In the genomic region with DNA sequence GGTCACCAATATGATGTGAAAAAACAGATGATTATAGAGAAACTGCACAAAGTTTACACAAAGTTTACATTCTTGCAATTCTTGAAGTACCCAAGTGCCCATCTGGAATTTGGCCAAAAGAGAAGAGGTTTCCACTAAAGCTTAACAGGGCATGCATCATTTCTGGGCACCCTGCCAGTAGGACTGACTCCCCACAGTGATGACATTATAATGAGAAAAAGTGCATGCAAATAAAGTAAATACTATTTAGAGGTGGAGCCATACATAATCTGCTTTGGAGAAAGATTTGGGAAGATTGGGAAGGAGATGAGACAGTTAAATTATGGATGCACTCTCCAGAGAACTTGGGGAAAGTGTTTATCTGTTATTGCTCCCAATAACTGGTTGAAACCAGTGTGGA, we compare ENCODE assay signal across 10 cellular contexts.
A peak's percentile ranks its signal among the peaks of the same experiment; 100 is the strongest.
DNase-seq lines count a peak whose midpoint lies in the region; ATAC-seq, FAIRE-seq and TF ChIP-seq lines count a peak whose summit lies in the region.
"Had no signal": no experiment of that assay in that cellular context is flagged by ENCODE, and none has a peak within 500 bp of the region (broad histone marks: within the 10 kb centered on the region; RNA-seq: fewer than 3 reads in every experiment).

No MANE protein-coding gene starts in this region.

- H3K14ac ChIP-seq in H1 (ENCODE audit: insufficient read length): no peak overlapping the region

- no peaks in the 10 kb centered on the region for H4K20me1 ChIP-seq in H1 (replicated peaks in 1 of 2; ENCODE audit: control insufficient read depth in 1 of 2, insufficient read depth in 2 of 2, low read length in 2 of 2)

- no peak overlapping the region for H3K4me3 Mint-ChIP-seq in naive thymus-derived CD8-positive, alpha-beta T cell

- ATAC-seq in naive thymus-derived CD8-positive, alpha-beta T cell: no peak

- no peak overlapping the region for H3K18ac ChIP-seq in H1 (ENCODE audit: extremely low read depth, low read length)

- H3K36me3 Mint-ChIP-seq in naive thymus-derived CD8-positive, alpha-beta T cell: no peaks in the 10 kb centered on the region

- no peak overlapping the region for H3K23ac ChIP-seq in H1 (ENCODE audit: insufficient read length)

- peak; percentile 97 for DNase-seq in A172 (ENCODE audit: low spot score)
- peak; percentile 8 for DNase-seq in GOT3 (lab: John Stamatoyannopoulos, UW)
- DNase-seq in NCI-H524 treated with DMSO at 0.1 percent for 48 hours (lab: John Stamatoyannopoulos, UW): peak; percentile 70
- DNase-seq in H1 (ENCODE audit: low read depth in 1 of 2, low spot score in 2 of 2): no peak
- no peak for DNase-seq in SKM-1 (lab: John Stamatoyannopoulos, UW; ENCODE audit: unreplicated experiment)
- no peak for DNase-seq in HuH-7.5 (ENCODE audit: low spot score)
- no peak for DNase-seq in naive thymus-derived CD8-positive, alpha-beta T cell
- DNase-seq in GM13977 (ENCODE audit: low spot score): no peak

- H3K4me2 ChIP-seq in H1 (ENCODE audit: insufficient read depth in 1 of 2, low read depth in 2 of 2, low read length in 2 of 2): no peak overlapping the region

- H3K27ac ChIP-seq in H1 (ENCODE audit: low read depth, low read length): no peak overlapping the region

- H3K27ac Mint-ChIP-seq in naive thymus-derived CD8-positive, alpha-beta T cell: no peak overlapping the region

- no peak for TF ChIP-seq CTCF in H1 (IDR thresholded peaks at IDR 0.05; ENCODE audit: control extremely low read depth in 1 of 3, insufficient read depth in 1 of 3, low read depth in 1 of 3, low read length in 3 of 3)
- no peak for TF ChIP-seq CTCF in GM13977 (IDR thresholded peaks at IDR 0.05; ENCODE audit: extremely low read depth, insufficient read depth, missing control alignments)

- H2BK12ac ChIP-seq in H1 (ENCODE audit: low read depth, low read length): no peak overlapping the region

- FAIRE-seq in H1 (lab: Jason Lieb, UNC): no peak
- FAIRE-seq: G401.6, islet of Langerhans had no signal

- no peak overlapping the region for H2BK5ac ChIP-seq in H1 (ENCODE audit: low read depth, low read length)

- H3K27me3 ChIP-seq in H1 (replicated peaks in 1 of 4; ENCODE audit: control insufficient read depth in 3 of 4, extremely low read depth in 1 of 4, insufficient read depth in 3 of 4, low read length in 3 of 4): no peaks in the 10 kb centered on the region

- H3K4me1 Mint-ChIP-seq in naive thymus-derived CD8-positive, alpha-beta T cell: no peaks in the 10 kb centered on the region

- H2AFZ ChIP-seq in H1 (ENCODE audit: low read length): no peak overlapping the region

- peaks cover 0 to 9% (median 0%) of the 10 kb centered on the region in 9 donors for H3K9me3 Mint-ChIP-seq in naive thymus-derived CD8-positive, alpha-beta T cell

- no peaks in the 10 kb centered on the region for H3K23me2 ChIP-seq in H1 (ENCODE audit: low read depth, low read length)

- H3K4ac ChIP-seq in H1 (replicated peaks; ENCODE audit: insufficient read length, low read depth, low read length): no peak overlapping the region

- TF ChIP-seq RAD21 in H1 (IDR thresholded peaks at IDR 0.05 in 1 of 2, conservative IDR thresholded peaks at IDR 0.05 in 1 of 2; ENCODE audit: low read depth in 2 of 2, low read length in 2 of 2): no peak

- TF ChIP-seq POLR2A in H1 (IDR thresholded peaks at IDR 0.05; ENCODE audit: control extremely low read depth in 1 of 2, low read depth in 2 of 2, low read length in 2 of 2): no peak

- in situ Hi-C loops in GM13977 (cut with MboI; ENCODE audit: low pct_unique_long_range_greater_than_20kb, low sequenced_read_pairs, unreplicated experiment): no loop called here

- no peaks in the 10 kb centered on the region for H3K9me3 ChIP-seq in H1 (ENCODE audit: insufficient read depth in 2 of 2, low read depth in 1 of 2, low read length in 1 of 2)

- H3K4me3 ChIP-seq in H1 (ENCODE audit: extremely low read depth in 1 of 4, insufficient read depth in 2 of 4, low read depth in 3 of 4, low read length in 4 of 4): no peak overlapping the region; a peak in 1 of 8 replicates

- no peaks in the 10 kb centered on the region for H3K36me3 ChIP-seq in H1 (ENCODE audit: control insufficient read depth in 2 of 4, insufficient read depth in 4 of 4, low read length in 3 of 4)

- no peak overlapping the region for H3K56ac ChIP-seq in H1 (replicated peaks; ENCODE audit: insufficient read length, low read depth, low read length)

- no peak overlapping the region for H2BK120ac ChIP-seq in H1 (replicated peaks; ENCODE audit: low read depth, low read length)

- POLR2A ChIA-PET in H1 (lab: Charles Lee; ENCODE audit: partially characterized antibody): no interaction called here
- POLR2A ChIA-PET in naive thymus-derived CD8-positive, alpha-beta T cell (lab: Charles Lee): no interaction called here

- CTCF ChIA-PET in H1 (lab: Charles Lee; ENCODE audit: partially characterized antibody): no interaction called here

- peaks cover 0 to 3% (median 0%) of the 10 kb centered on the region in 4 experiments; a peak in 3 of 7 replicates for H3K4me1 ChIP-seq in H1 (replicated peaks in 1 of 4; ENCODE audit: control insufficient read depth in 3 of 4, insufficient read depth in 4 of 4, low read length in 3 of 4)

- H2BK15ac ChIP-seq in H1 (ENCODE audit: low read length): no peak overlapping the region

- no peak for TF ChIP-seq EP300 in H1 (IDR thresholded peaks at IDR 0.05; ENCODE audit: borderline replicate concordance in 1 of 2, low read depth in 2 of 2, low read length in 2 of 2)

- H4K5ac ChIP-seq in H1 (ENCODE audit: insufficient read length, low read depth, low read length): no peak overlapping the region

- no peak overlapping the region for H4K91ac ChIP-seq in H1 (replicated peaks; ENCODE audit: insufficient read length, low read length)

- no peak overlapping the region for H4K8ac ChIP-seq in H1 (ENCODE audit: extremely low read depth, insufficient read depth, low read length)

- no peaks in the 10 kb centered on the region for H3K79me2 ChIP-seq in H1 (ENCODE audit: control insufficient read depth in 1 of 2, insufficient read depth in 2 of 2, low read length in 2 of 2)

- H3K9ac ChIP-seq in H1 (replicated peaks in 1 of 4; ENCODE audit: extremely low read depth in 1 of 4, low read depth in 3 of 4, low read length in 3 of 4): no peak overlapping the region

- no peak overlapping the region for H2BK20ac ChIP-seq in H1 (ENCODE audit: low read length)

- H3K27me3 Mint-ChIP-seq in naive thymus-derived CD8-positive, alpha-beta T cell: peaks cover 0 to 10% (median 5%) of the 10 kb centered on the region in 5 donors

- no peaks in the 10 kb centered on the region for H3K79me1 ChIP-seq in H1 (ENCODE audit: low read depth, low read length)

- no peak overlapping the region for H2AK5ac ChIP-seq in H1 (ENCODE audit: low read depth, low read length)

TF ChIP-seq in H1, 55 proteins besides CTCF, POLR2A, EP300 and RAD21:
- 0 out of 2 replicates have a peak, but pooled peaks have one; percentile 2 for TF ChIP-seq TEAD4 (IDR thresholded peaks at IDR 0.05; ENCODE audit: low read depth, low read length)
- no peak for TF ChIP-seq TAF1 (IDR thresholded peaks at IDR 0.05; ENCODE audit: low read depth, low read length)
TF ChIP-seq in H1: peak in this region for 1.

Comparison
In these comparisons a context has a peak if more than half of its experiments do, and no peak if none do; other contexts are left out.
1. DNase-seq: peak in A172 (single experiment), GOT3 (single experiment) and NCI-H524 treated with DMSO at 0.1 percent for 48 hours (single experiment); none in H1 (0 of 2), SKM-1 (single experiment), HuH-7.5 (single experiment), naive thymus-derived CD8-positive, alpha-beta T cell (0 of 10) and GM13977 (single experiment).